In genomic region chr9:120853198-120853597, GRCh38 we compare ENCODE assay signal across 1 cellular context.
A peak's percentile ranks its signal among the peaks of the same experiment; 100 is the strongest.
TF ChIP-seq lines count a peak whose summit lies in the region.

No MANE protein-coding gene starts in this region.

TF ChIP-seq in K562, 482 proteins besides CTCF, POLR2A, EP300 and RAD21:
- TF ChIP-seq POLR2G (IDR thresholded peaks at IDR 0.05; ENCODE audit: low read depth, low read length) (no peak), DPF2 (IDR thresholded peaks at IDR 0.05) (no peak), TEAD4 (IDR thresholded peaks at IDR 0.05; ENCODE audit: low read length) (no peak), TEAD4 (CRISPR knock-in tag; IDR thresholded peaks at IDR 0.05; ENCODE audit: borderline replicate concordance) (0 out of 2 replicates have a peak, but pooled peaks have one; percentile 55), RNF2 (IDR thresholded peaks at IDR 0.05) (no peak), FOXA3 (CRISPR knock-in tag; conservative IDR thresholded peaks at IDR 0.05 in 1 of 2, IDR thresholded peaks at IDR 0.05 in 1 of 2) (no peak), ZSCAN32 (CRISPR knock-in tag; IDR thresholded peaks at IDR 0.05) (no peak), ZNF212 (CRISPR knock-in tag; IDR thresholded peaks at IDR 0.05) (no peak), NFRKB (IDR thresholded peaks at IDR 0.05; ENCODE audit: low read depth) (no peak), JUN (IDR thresholded peaks at IDR 0.05; ENCODE audit: borderline replicate concordance, low read depth, low read length) (no peak), JUN (CRISPR knock-in tag; IDR thresholded peaks at IDR 0.05; ENCODE audit: borderline replicate concordance) (0 out of 2 replicates have a peak, but pooled peaks have one; percentile 50), KLF6 (CRISPR knock-in tag; IDR thresholded peaks at IDR 0.05; ENCODE audit: borderline replicate concordance) (no peak), BRD9 (IDR thresholded peaks at IDR 0.05; ENCODE audit: low read depth, partially characterized antibody) (no peak), ZNF655 (CRISPR knock-in tag; IDR thresholded peaks at IDR 0.05) (no peak), HNRNPK (IDR thresholded peaks at IDR 0.05; ENCODE audit: low read depth, low read length, poor library complexity, severe bottlenecking) (no peak), DLX4 (CRISPR knock-in tag; IDR thresholded peaks at IDR 0.05) (peak; percentile 48; the same call in 1 of the 2 replicates)
- TF ChIP-seq, protein P1, sequence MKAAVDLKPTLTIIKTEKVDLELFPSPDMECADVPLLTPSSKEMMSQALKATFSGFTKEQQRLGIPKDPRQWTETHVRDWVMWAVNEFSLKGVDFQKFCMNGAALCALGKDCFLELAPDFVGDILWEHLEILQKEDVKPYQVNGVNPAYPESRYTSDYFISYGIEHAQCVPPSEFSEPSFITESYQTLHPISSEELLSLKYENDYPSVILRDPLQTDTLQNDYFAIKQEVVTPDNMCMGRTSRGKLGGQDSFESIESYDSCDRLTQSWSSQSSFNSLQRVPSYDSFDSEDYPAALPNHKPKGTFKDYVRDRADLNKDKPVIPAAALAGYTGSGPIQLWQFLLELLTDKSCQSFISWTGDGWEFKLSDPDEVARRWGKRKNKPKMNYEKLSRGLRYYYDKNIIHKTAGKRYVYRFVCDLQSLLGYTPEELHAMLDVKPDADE (conservative IDR thresholded peaks at IDR 0.05; ENCODE audit: control insufficient read depth, low read depth, low read length), result no peak
- TF ChIP-seq, protein P2, sequence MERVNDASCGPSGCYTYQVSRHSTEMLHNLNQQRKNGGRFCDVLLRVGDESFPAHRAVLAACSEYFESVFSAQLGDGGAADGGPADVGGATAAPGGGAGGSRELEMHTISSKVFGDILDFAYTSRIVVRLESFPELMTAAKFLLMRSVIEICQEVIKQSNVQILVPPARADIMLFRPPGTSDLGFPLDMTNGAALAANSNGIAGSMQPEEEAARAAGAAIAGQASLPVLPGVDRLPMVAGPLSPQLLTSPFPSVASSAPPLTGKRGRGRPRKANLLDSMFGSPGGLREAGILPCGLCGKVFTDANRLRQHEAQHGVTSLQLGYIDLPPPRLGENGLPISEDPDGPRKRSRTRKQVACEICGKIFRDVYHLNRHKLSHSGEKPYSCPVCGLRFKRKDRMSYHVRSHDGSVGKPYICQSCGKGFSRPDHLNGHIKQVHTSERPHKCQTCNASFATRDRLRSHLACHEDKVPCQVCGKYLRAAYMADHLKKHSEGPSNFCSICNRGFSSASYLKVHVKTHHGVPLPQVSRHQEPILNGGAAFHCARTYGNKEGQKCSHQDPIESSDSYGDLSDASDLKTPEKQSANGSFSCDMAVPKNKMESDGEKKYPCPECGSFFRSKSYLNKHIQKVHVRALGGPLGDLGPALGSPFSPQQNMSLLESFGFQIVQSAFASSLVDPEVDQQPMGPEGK (CRISPR knock-in tag; IDR thresholded peaks at IDR 0.05; ENCODE audit: borderline replicate concordance), result no peak
